ENCODE assay signal across 15 cellular contexts in the genomic region with DNA sequence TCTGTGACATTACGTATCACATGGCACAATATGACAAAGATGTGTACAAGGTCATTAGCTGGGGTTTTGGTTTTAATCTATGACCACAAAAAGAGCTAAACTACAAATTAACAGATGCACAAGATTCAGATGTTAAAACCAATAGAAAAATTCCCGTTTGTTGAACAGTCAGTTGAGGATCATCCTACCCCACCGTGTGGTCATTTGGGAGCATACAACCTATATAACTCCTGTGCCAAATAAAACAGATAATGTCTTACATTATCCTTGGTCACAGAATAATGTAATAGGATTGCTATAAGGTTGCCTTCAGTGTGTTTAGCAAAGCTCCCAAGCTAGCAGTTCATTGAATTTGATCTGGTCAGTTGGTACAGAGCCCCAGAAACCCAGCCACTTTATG. TPM values are rescaled to one million over a fixed set of nuclear protein-coding genes. Genes with fewer than 3 reads are reported as not detected.
DNase-seq lines count a peak whose midpoint lies in the region; ATAC-seq and TF ChIP-seq lines count a peak whose summit lies in the region.
"Had no signal": no experiment of that assay in that cellular context is flagged by ENCODE, and none has a peak within 500 bp of the region (broad histone marks: within the 10 kb centered on the region; RNA-seq: fewer than 3 reads in every experiment).

No MANE protein-coding gene starts in this region.

- no peak overlapping the region for H3K9ac ChIP-seq in OCI-LY3 (ENCODE audit: low read length)
- H3K9ac ChIP-seq: BLaER1 had no signal

- no peaks in the 10 kb centered on the region for H3K4me1 Mint-ChIP-seq in chondrocyte (ENCODE audit: low read depth)
- H3K4me1 Mint-ChIP-seq: natural killer cell had no signal

- H3K4me3 ChIP-seq in OCI-LY3 (ENCODE audit: low read length) (no peak overlapping the region), suprapubic skin (no peak overlapping the region), lower lobe of right lung (no peak overlapping the region)
- H3K4me3 ChIP-seq: BLaER1, GM12878, testis had no signal

- peak; percentile 15 for TF ChIP-seq CTCF in OCI-LY3 (IDR thresholded peaks at IDR 0.05; ENCODE audit: low read depth, low read length)
- TF ChIP-seq CTCF in chondrocyte (IDR thresholded peaks at IDR 0.05), result peak; percentile 31
- TF ChIP-seq CTCF in suprapubic skin (IDR thresholded peaks at IDR 0.05), result no peak
- no peak for TF ChIP-seq CTCF in lower lobe of right lung (IDR thresholded peaks at IDR 0.05)

- no peaks in the 10 kb centered on the region for H4K20me1 ChIP-seq in OCI-LY3 (ENCODE audit: insufficient read depth, low read length)
- H4K20me1 ChIP-seq: BLaER1 had no signal

- H3K9me3 Mint-ChIP-seq in chondrocyte (ENCODE audit: low read depth), result no peaks in the 10 kb centered on the region
- H3K9me3 Mint-ChIP-seq: activated T-helper 2 cell treated with anti-CD3 and anti-CD28 coated beads, Interferon-gamma antibody, Interleukin-2, Interleukin-4, amounts not matched to agents 10 μg/mL and 5 μg/mL and 100 μg/mL, durations not matched to agents 14 hours and 24 hours and 36 hours; natural killer cell had no signal

- peaks cover 7% of the 10 kb centered on the region for H3K4me1 ChIP-seq in OCI-LY3 (ENCODE audit: low read length)
- no peaks in the 10 kb centered on the region for H3K4me1 ChIP-seq in suprapubic skin
- H3K4me1 ChIP-seq in lower lobe of right lung, result no peaks in the 10 kb centered on the region
- H3K4me1 ChIP-seq: testis had no signal

- DNase-seq in ACHN (peak; percentile 6), H4 (ENCODE audit: low spot score) (peak; percentile 28), chondrocyte (ENCODE audit: low spot score) (no peak), dedifferentiated amniotic fluid mesenchymal stem cell (ENCODE audit: extremely low spot score) (no peak), suprapubic skin (ENCODE audit: low spot score in 2 of 2) (no peak), lower lobe of right lung (no peak)
- DNase-seq in activated CD4-positive, alpha-beta T cell treated with anti-CD3 and anti-CD28 coated beads, Interleukin-2, amount 50 U/mL, for 48 hours, result no peak
- DNase-seq: natural killer cell, NCI-H526, SIG-M5, testis had no signal

- no peak for TF ChIP-seq EP300 in suprapubic skin (IDR thresholded peaks at IDR 0.05)

- intact Hi-C loops in lower lobe of right lung (cut with DNase I), result no loop called here

- in situ Hi-C loops in ACHN (cut with HindIII; ENCODE audit: low pct_ligation_motif_present, low pct_unique_long_range_greater_than_20kb, low sequenced_read_pairs), result no loop called here

- no peak overlapping the region for H3K4me2 ChIP-seq in OCI-LY3 (ENCODE audit: low read length)
- H3K4me2 ChIP-seq: BLaER1 had no signal

- H3K36me3 Mint-ChIP-seq in chondrocyte (ENCODE audit: low read depth), result no peaks in the 10 kb centered on the region
- H3K36me3 Mint-ChIP-seq: natural killer cell had no signal

- H3K36me3 ChIP-seq in OCI-LY3 (replicated peaks; ENCODE audit: low read depth, low read length) (no peaks in the 10 kb centered on the region), suprapubic skin (no peaks in the 10 kb centered on the region), lower lobe of right lung (no peaks in the 10 kb centered on the region)
- H3K36me3 ChIP-seq: BLaER1 had no signal

- 85% methylated on average over 3 of the region's 3 CpGs for WGBS in suprapubic skin

- H3K27ac Mint-ChIP-seq in chondrocyte (ENCODE audit: unreplicated experiment), result no peak overlapping the region
- H3K27ac Mint-ChIP-seq: activated T-helper 2 cell treated with anti-CD3 and anti-CD28 coated beads, Interferon-gamma antibody, Interleukin-2, Interleukin-4, amounts not matched to agents 10 μg/mL and 5 μg/mL and 100 μg/mL, durations not matched to agents 14 hours and 24 hours and 36 hours; natural killer cell had no signal

- no peak for TF ChIP-seq POLR2A in suprapubic skin (IDR thresholded peaks at IDR 0.05)

- H3K9me3 ChIP-seq in OCI-LY3 (ENCODE audit: insufficient read depth, low read length), result no peaks in the 10 kb centered on the region
- no peaks in the 10 kb centered on the region for H3K9me3 ChIP-seq in suprapubic skin
- H3K9me3 ChIP-seq in lower lobe of right lung, result no peaks in the 10 kb centered on the region
- H3K9me3 ChIP-seq: testis had no signal

- H2AFZ ChIP-seq in OCI-LY3 (ENCODE audit: low read depth, low read length), result no peak overlapping the region

- H3K27me3 ChIP-seq in OCI-LY3 (ENCODE audit: low read depth, low read length) (peaks cover 15% of the 10 kb centered on the region), suprapubic skin (peaks cover 18% of the 10 kb centered on the region), lower lobe of right lung (ENCODE audit: low read depth) (no peaks in the 10 kb centered on the region)
- H3K27me3 ChIP-seq: BLaER1, testis had no signal

- no peak overlapping the region for H3K4me3 Mint-ChIP-seq in chondrocyte (ENCODE audit: unreplicated experiment)
- H3K4me3 Mint-ChIP-seq: natural killer cell had no signal

- no peak overlapping the region for H3K27ac ChIP-seq in OCI-LY3 (ENCODE audit: low read length)
- H3K27ac ChIP-seq in suprapubic skin, result no peak overlapping the region
- no peak overlapping the region for H3K27ac ChIP-seq in lower lobe of right lung
- H3K27ac ChIP-seq: BLaER1, testis had no signal

- ATAC-seq in lower lobe of right lung, result no peak
- ATAC-seq: GM12878, natural killer cell had no signal

- H3K79me2 ChIP-seq in OCI-LY3 (ENCODE audit: low read length), result no peaks in the 10 kb centered on the region

- H3K27me3 Mint-ChIP-seq in chondrocyte (ENCODE audit: low read depth), result peaks cover 20% of the 10 kb centered on the region

RNA-seq across cellular contexts. Expression of a gene that starts 28.2 kb away (rescaled TPM):
- total RNA-seq in H4 (2014; rRNA removed; shearing (Covaris generic)), result 225 and 335 TPM in 2 replicates
- 28.4 to 238 TPM (median 216 TPM) in 3 replicates for total RNA-seq in chondrocyte
- total RNA-seq in suprapubic skin, result 10 to 100 TPM; 13.2 to 40.2 (median 16.8) TPM
- total RNA-seq in lower lobe of right lung, result 25.3 TPM

Comparison
In these comparisons a context has a peak if more than half of its experiments do, and no peak if none do; other contexts are left out.
1. DNase-seq: peak in ACHN (single experiment) and H4 (single experiment); none in chondrocyte (single experiment), activated CD4-positive, alpha-beta T cell treated with anti-CD3 and anti-CD28 coated beads, Interleukin-2, amount 50 U/mL, for 48 hours (0 of 2), dedifferentiated amniotic fluid mesenchymal stem cell (single experiment), suprapubic skin (0 of 2) and lower lobe of right lung (single experiment).
2. CTCF ChIP-seq: peak in OCI-LY3 (single experiment) and chondrocyte (single experiment); none in suprapubic skin (0 of 2) and lower lobe of right lung (single experiment).